ENCODE assay signal across 19 cellular contexts in the genomic region with DNA sequence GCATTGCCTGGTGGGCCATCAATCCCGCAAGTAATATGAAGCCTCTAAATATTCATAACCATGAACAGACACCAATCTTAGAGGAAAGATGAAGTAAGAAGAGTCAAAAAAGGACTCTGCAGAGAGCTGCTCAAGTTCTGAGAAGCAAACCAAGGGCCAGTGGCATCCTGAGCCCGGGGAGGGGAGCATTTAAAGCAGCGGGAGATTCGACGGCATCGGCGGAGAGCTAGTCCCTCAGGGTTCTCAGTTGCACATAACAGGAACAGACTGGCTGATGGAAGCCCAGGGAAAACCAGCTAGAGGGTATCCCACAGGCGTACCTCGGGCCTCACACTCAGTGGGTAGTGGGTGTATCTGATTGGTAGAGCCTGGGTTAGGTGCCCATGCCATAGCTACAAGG. TPM values are rescaled to one million over a fixed set of nuclear protein-coding genes. Genes with fewer than 3 reads are reported as not detected.
A peak's percentile ranks its signal among the peaks of the same experiment; 100 is the strongest.
DNase-seq lines count a peak whose midpoint lies in the region; ATAC-seq and TF ChIP-seq lines count a peak whose summit lies in the region.
"Had no signal": no experiment of that assay in that cellular context is flagged by ENCODE, and none has a peak within 500 bp of the region (broad histone marks: within the 10 kb centered on the region; RNA-seq: fewer than 3 reads in every experiment).

No MANE protein-coding gene starts in this region.

- H3K27ac ChIP-seq in osteoblast (ENCODE audit: low read depth, low read length) = no peak overlapping the region
- no peak overlapping the region for H3K27ac ChIP-seq in SJCRH30

- H4K20me1 ChIP-seq in osteoblast (ENCODE audit: insufficient read depth, low read length) = no peaks in the 10 kb centered on the region

- CTCF ChIA-PET in HEK293T (lab: Yijun Ruan, JAX) = interaction anchor here (1.2 kb wide), 1 partner anchor 55 kb away, joined by 3 read pairs; no protein-coding TSS in a partner anchor
- CTCF ChIA-PET in activated CD8-positive, alpha-beta T cell treated with anti-CD3 and anti-CD28 coated beads, Interleukin-2, amount 10 ng/mL, durations not matched to agents 7 days and 5 days (lab: Charles Lee) = no interaction called here

- no peaks in the 10 kb centered on the region for H3K9me3 Mint-ChIP-seq in central memory CD8-positive, alpha-beta T cell
- peaks cover 11% of the 10 kb centered on the region for H3K9me3 Mint-ChIP-seq in chondrocyte (ENCODE audit: low read depth)
- no peaks in the 10 kb centered on the region for H3K9me3 Mint-ChIP-seq in activated CD8-positive, alpha-beta T cell treated with anti-CD3 and anti-CD28 coated beads, Interleukin-2, amount 10 ng/mL, durations not matched to agents 7 days and 5 days (ENCODE audit: insufficient read depth)

- no peak overlapping the region for H3K4me3 Mint-ChIP-seq in central memory CD8-positive, alpha-beta T cell
- H3K4me3 Mint-ChIP-seq in chondrocyte (ENCODE audit: unreplicated experiment) = no peak overlapping the region
- no peak overlapping the region for H3K4me3 Mint-ChIP-seq in activated CD8-positive, alpha-beta T cell treated with anti-CD3 and anti-CD28 coated beads, Interleukin-2, amount 10 ng/mL, durations not matched to agents 7 days and 5 days
- H3K4me3 Mint-ChIP-seq: CD4-positive, alpha-beta memory T cell had no signal

- peak overlapping the region; percentile 35 for H3K27ac Mint-ChIP-seq in central memory CD8-positive, alpha-beta T cell (ENCODE audit: low read depth)
- H3K27ac Mint-ChIP-seq in chondrocyte (ENCODE audit: unreplicated experiment) = no peak overlapping the region
- no peak overlapping the region for H3K27ac Mint-ChIP-seq in activated CD8-positive, alpha-beta T cell treated with anti-CD3 and anti-CD28 coated beads, Interleukin-2, amount 10 ng/mL, durations not matched to agents 7 days and 5 days
- H3K27ac Mint-ChIP-seq: CD4-positive, alpha-beta memory T cell had no signal

- H3K36me3 ChIP-seq in osteoblast (ENCODE audit: insufficient read depth, low read length) (no peaks in the 10 kb centered on the region), SJCRH30 (no peaks in the 10 kb centered on the region)
- H3K36me3 ChIP-seq: HAP-1 had no signal

- H3K4me1 Mint-ChIP-seq in central memory CD8-positive, alpha-beta T cell = no peaks in the 10 kb centered on the region
- no peaks in the 10 kb centered on the region for H3K4me1 Mint-ChIP-seq in chondrocyte (ENCODE audit: low read depth)
- no peaks in the 10 kb centered on the region for H3K4me1 Mint-ChIP-seq in activated CD8-positive, alpha-beta T cell treated with anti-CD3 and anti-CD28 coated beads, Interleukin-2, amount 10 ng/mL, durations not matched to agents 7 days and 5 days (ENCODE audit: low read depth)

- TF ChIP-seq CTCF in chondrocyte (IDR thresholded peaks at IDR 0.05) (no peak), osteoblast (IDR thresholded peaks at IDR 0.05; ENCODE audit: extremely low read depth, low read depth, low read length) (no peak)

- no peak overlapping the region for H3K4me3 ChIP-seq in osteoblast (ENCODE audit: insufficient read depth, low read length)
- H3K4me3 ChIP-seq in SJCRH30 = no peak overlapping the region
- H3K4me3 ChIP-seq: HAP-1 had no signal

- H3K27me3 ChIP-seq in osteoblast (ENCODE audit: insufficient read depth, low read length) (peaks cover 8% of the 10 kb centered on the region), SJCRH30 (no peaks in the 10 kb centered on the region)

- DNase-seq in central memory CD8-positive, alpha-beta T cell (ENCODE audit: low spot score in 2 of 2) = no peak
- DNase-seq in chondrocyte (ENCODE audit: low spot score) (peak; percentile 44), osteoblast (ENCODE audit: insufficient read length, low spot score, missing footprints) (peak; percentile 65), SJCRH30 (no peak), HEK293T (ENCODE audit: extremely low spot score) (no peak)
- no peak for DNase-seq in activated CD8-positive, alpha-beta T cell treated with anti-CD3 and anti-CD28 coated beads, Interleukin-2, amount 10 ng/mL, durations not matched to agents 7 days and 5 days
- DNase-seq: C1 segment of cervical spinal cord; Calu3; CD4-positive, alpha-beta memory T cell; COR-L47; DMS53; DMS79 treated with DMSO at 0.1 percent for 48 hours; GF-D8; GOT3 had no signal

- H3K4me1 ChIP-seq in osteoblast (ENCODE audit: insufficient read depth, low read length) (no peaks in the 10 kb centered on the region), SJCRH30 (no peaks in the 10 kb centered on the region)
- H3K4me1 ChIP-seq: HAP-1 had no signal

- POLR2A ChIA-PET in HEK293T (lab: Yijun Ruan, JAX) = interaction anchor here (0.8 kb wide), 1 partner anchor 28 kb away, joined by 3 read pairs; no protein-coding TSS in a partner anchor
- POLR2A ChIA-PET in activated CD8-positive, alpha-beta T cell treated with anti-CD3 and anti-CD28 coated beads, Interleukin-2, amount 10 ng/mL, durations not matched to agents 7 days and 5 days (lab: Charles Lee) = no interaction called here

- no peak overlapping the region for H3K4me2 ChIP-seq in osteoblast (ENCODE audit: insufficient read depth, low read length)

- H3K9me3 ChIP-seq in osteoblast (ENCODE audit: low read depth, low read length) (no peaks in the 10 kb centered on the region), SJCRH30 (replicated peaks) (no peaks in the 10 kb centered on the region)
- H3K9me3 ChIP-seq: HAP-1 had no signal

- ATAC-seq in central memory CD8-positive, alpha-beta T cell (replicated peaks; ENCODE audit: extremely low read depth, poor library complexity, severe bottlenecking) = no peak
- no peak for ATAC-seq in activated CD8-positive, alpha-beta T cell treated with anti-CD3 and anti-CD28 coated beads, Interleukin-2, amount 10 ng/mL, durations not matched to agents 7 days and 5 days

- no peak overlapping the region for H2AFZ ChIP-seq in osteoblast (ENCODE audit: low read length)

- no peaks in the 10 kb centered on the region for H3K79me2 ChIP-seq in osteoblast (ENCODE audit: insufficient read depth, low read length)

- peaks cover 2% of the 10 kb centered on the region for H3K36me3 Mint-ChIP-seq in central memory CD8-positive, alpha-beta T cell (ENCODE audit: insufficient read depth)
- H3K36me3 Mint-ChIP-seq in chondrocyte (ENCODE audit: low read depth) = no peaks in the 10 kb centered on the region
- H3K36me3 Mint-ChIP-seq in activated CD8-positive, alpha-beta T cell treated with anti-CD3 and anti-CD28 coated beads, Interleukin-2, amount 10 ng/mL, durations not matched to agents 7 days and 5 days (ENCODE audit: low read depth) = no peaks in the 10 kb centered on the region
- H3K36me3 Mint-ChIP-seq: CD4-positive, alpha-beta memory T cell had no signal

- no peaks in the 10 kb centered on the region for H3K27me3 Mint-ChIP-seq in central memory CD8-positive, alpha-beta T cell
- H3K27me3 Mint-ChIP-seq in chondrocyte (ENCODE audit: low read depth) = peaks cover 19% of the 10 kb centered on the region
- peaks cover 5% of the 10 kb centered on the region for H3K27me3 Mint-ChIP-seq in activated CD8-positive, alpha-beta T cell treated with anti-CD3 and anti-CD28 coated beads, Interleukin-2, amount 10 ng/mL, durations not matched to agents 7 days and 5 days (ENCODE audit: low read depth)
- H3K27me3 Mint-ChIP-seq: CD4-positive, alpha-beta memory T cell had no signal

TF ChIP-seq in HEK293T, 16 proteins besides CTCF, POLR2A, EP300 and RAD21:
- TF ChIP-seq PKNOX1 (IDR thresholded peaks at IDR 0.05) = no peak
- no peak for TF ChIP-seq L3MBTL2 (conservative IDR thresholded peaks at IDR 0.05)
- no peak for TF ChIP-seq NFRKB (IDR thresholded peaks at IDR 0.05)
- TF ChIP-seq HDGF (IDR thresholded peaks at IDR 0.05; ENCODE audit: borderline replicate concordance) = no peak
- TF ChIP-seq ZNF384 (IDR thresholded peaks at IDR 0.05) = no peak
- TF ChIP-seq SP1 (IDR thresholded peaks at IDR 0.05) = no peak
- no peak for TF ChIP-seq LEF1 (IDR thresholded peaks at IDR 0.05; ENCODE audit: borderline replicate concordance)
- no peak for TF ChIP-seq FOXA1 (IDR thresholded peaks at IDR 0.05)
- TF ChIP-seq FOXK2 (IDR thresholded peaks at IDR 0.05) = no peak

RNA-seq across cellular contexts. Expression of gene PNMA6E, which starts 4.9 kb away (rescaled TPM):
- total RNA-seq in chondrocyte = not detected in 3 replicates
- not detected in 2 replicates for total RNA-seq in osteoblast
- not detected in 2 replicates for total RNA-seq in SJCRH30 (2014; rRNA removed; shearing (Covaris generic))
- not detected for total RNA-seq in activated CD8-positive, alpha-beta T cell treated with anti-CD3 and anti-CD28 coated beads, Interleukin-2, amount 10 ng/mL, durations not matched to agents 7 days and 5 days
- total RNA-seq: A172; A673; Calu3; CD4-positive, alpha-beta memory T cell; Daoy; G401 had no signal

RNA-seq across cellular contexts. Expression of gene ZFP92, which starts 5.3 kb away (rescaled TPM):
- total RNA-seq in chondrocyte = 0.10 to 1.6 TPM (median 1.5 TPM) in 3 replicates
- total RNA-seq in osteoblast = under 0.01 TPM in 1 of 2 replicates, not detected in the other
- total RNA-seq in SJCRH30 (2014; rRNA removed; shearing (Covaris generic)) = not detected in 2 replicates
- 1 to 10 TPM; 1.5 to 1.6 TPM for total RNA-seq in activated CD8-positive, alpha-beta T cell treated with anti-CD3 and anti-CD28 coated beads, Interleukin-2, amount 10 ng/mL, durations not matched to agents 7 days and 5 days
- total RNA-seq: G401 had no signal

RNA-seq across cellular contexts. Expression of gene TREX2, which starts 39.8 kb away (rescaled TPM):
- 0.80 to 1.6 TPM (median 1.6 TPM) in 3 replicates for total RNA-seq in chondrocyte
- 3.3 and 3.5 TPM in 2 replicates for total RNA-seq in osteoblast
- 0.10 and 0.67 TPM in 2 replicates for total RNA-seq in SJCRH30 (2014; rRNA removed; shearing (Covaris generic))
- 1 to 10 TPM; 3.6 to 3.8 TPM for total RNA-seq in activated CD8-positive, alpha-beta T cell treated with anti-CD3 and anti-CD28 coated beads, Interleukin-2, amount 10 ng/mL, durations not matched to agents 7 days and 5 days
- total RNA-seq: G401 had no signal

Comparison
In these comparisons a context has a peak if more than half of its experiments do, and no peak if none do; other contexts are left out.
1. DNase-seq: peak in chondrocyte (single experiment) and osteoblast (single experiment); none in central memory CD8-positive, alpha-beta T cell (0 of 2), SJCRH30 (0 of 2), HEK293T (single experiment) and activated CD8-positive, alpha-beta T cell treated with anti-CD3 and anti-CD28 coated beads, Interleukin-2, amount 10 ng/mL, durations not matched to agents 7 days and 5 days (single experiment).